Comparison of ENCODE assay signal across 2 cellular contexts in genomic region chr5:171776747-171777419, GRCh38.
TF ChIP-seq lines count a peak whose summit lies in the region.

No MANE protein-coding gene starts in this region.

TF ChIP-seq in IMR-90, 13 proteins besides CTCF, POLR2A, EP300 and RAD21:
- no peak for TF ChIP-seq MAFK (IDR thresholded peaks at IDR 0.05; ENCODE audit: low read depth, low read length)
- no peak for TF ChIP-seq CEBPB (IDR thresholded peaks at IDR 0.05; ENCODE audit: low read depth, low read length)
- no peak for TF ChIP-seq RCOR1 (IDR thresholded peaks at IDR 0.05; ENCODE audit: insufficient replicate concordance, low read length)
- TF ChIP-seq SMC3 (IDR thresholded peaks at IDR 0.05; ENCODE audit: low read depth, low read length): no peak
- TF ChIP-seq MXI1 (IDR thresholded peaks at IDR 0.05; ENCODE audit: borderline replicate concordance, low read depth, low read length): no peak
- TF ChIP-seq RFX5 (IDR thresholded peaks at IDR 0.05; ENCODE audit: low read depth, low read length): no peak
- no peak for TF ChIP-seq NFE2L2 (IDR thresholded peaks at IDR 0.05; ENCODE audit: low read depth, low read length)
- TF ChIP-seq BHLHE40 (IDR thresholded peaks at IDR 0.05; ENCODE audit: low read depth, low read length): no peak
- no peak for TF ChIP-seq FOS (IDR thresholded peaks at IDR 0.05; ENCODE audit: low read depth, low read length)
- no peak for TF ChIP-seq MAZ (IDR thresholded peaks at IDR 0.05; ENCODE audit: borderline replicate concordance, low read depth, low read length)
- no peak for TF ChIP-seq ELK1 (IDR thresholded peaks at IDR 0.05; ENCODE audit: borderline replicate concordance, low read depth, low read length)

TF ChIP-seq in H1, 55 proteins besides CTCF, POLR2A, EP300 and RAD21:
- TF ChIP-seq KDM1A (IDR thresholded peaks at IDR 0.05; ENCODE audit: borderline replicate concordance, low read length) (no peak), KDM4A (IDR thresholded peaks at IDR 0.05; ENCODE audit: low read depth, low read length, severe bottlenecking) (no peak), TBP (IDR thresholded peaks at IDR 0.05; ENCODE audit: low read depth, low read length) (no peak), EZH2 (IDR thresholded peaks at IDR 0.05; ENCODE audit: low read depth, low read length, severe bottlenecking) (no peak), CHD1 (IDR thresholded peaks at IDR 0.05; ENCODE audit: low read depth, low read length) (no peak), EGR1 (IDR thresholded peaks at IDR 0.05; ENCODE audit: borderline replicate concordance, low read depth, low read length) (no peak), TCF12 (IDR thresholded peaks at IDR 0.05; ENCODE audit: low read depth, low read length) (no peak), POLR2AphosphoS5 (IDR thresholded peaks at IDR 0.05; ENCODE audit: low read depth, low read length) (no peak), BACH1 (IDR thresholded peaks at IDR 0.05; ENCODE audit: low read length) (no peak), RBBP5 (IDR thresholded peaks at IDR 0.05; ENCODE audit: borderline replicate concordance, low read depth, low read length) (no peak), MAFK (IDR thresholded peaks at IDR 0.05; ENCODE audit: low read depth, low read length) (no peak)
